21 cellular contexts compared by ENCODE assay signal in genomic region chr11:32704775-32705174, GRCh38.
A peak's percentile ranks its signal among the peaks of the same experiment; 100 is the strongest.
DNase-seq lines count a peak whose midpoint lies in the region; ATAC-seq, FAIRE-seq and TF ChIP-seq lines count a peak whose summit lies in the region.
"Had no signal": no experiment of that assay in that cellular context is flagged by ENCODE, and none has a peak within 500 bp of the region (broad histone marks: within the 10 kb centered on the region; RNA-seq: fewer than 3 reads in every experiment).

No MANE protein-coding gene starts in this region.

- H3K4me2 ChIP-seq in OCI-LY7 (ENCODE audit: low read length): no peak overlapping the region
- H3K4me2 ChIP-seq in K562 (ENCODE audit: insufficient read depth, low read length): no peak overlapping the region
- H3K4me2 ChIP-seq: KMS-11 had no signal

- FAIRE-seq in K562 (lab: Jason Lieb, UNC): no peak
- FAIRE-seq: A204.1, D721Med, G401.6, GM12892, GM18507 had no signal

- H3K4me3 ChIP-seq in OCI-LY7 (ENCODE audit: low read depth, low read length, poor library complexity, severe bottlenecking): no peak overlapping the region
- H3K4me3 ChIP-seq in K562: no peak overlapping the region
- H3K4me3 ChIP-seq in mucosa of descending colon: no peak overlapping the region

- DNase-seq in OCI-LY7 (ENCODE audit: low spot score) (peak; percentile 1), K562 (ENCODE audit: extremely low read depth in 1 of 4, low spot score in 3 of 4) (no peak), mucosa of descending colon (no peak), Calu3 (no peak), NCI-H2227 treated with DMSO at 0.1 percent for 48 hours (lab: John Stamatoyannopoulos, UW) (no peak)
- DNase-seq in stimulated activated effector memory CD8-positive, alpha-beta T cell treated with anti-CD3 and anti-CD28 coated beads, Interleukin-12 subunit alpha, Interleukin-12 subunit beta, amount 100 ng/mL, for 72 hours (ENCODE audit: low spot score in 2 of 2): no peak
- DNase-seq: ACHN; C1 segment of cervical spinal cord; CD4-positive, CD25-positive, alpha-beta regulatory T cell; CD8-positive, alpha-beta memory T cell; COR-L47; GOT3 had no signal

- H3K27ac ChIP-seq in OCI-LY7 (ENCODE audit: low read depth, low read length, poor library complexity, severe bottlenecking): no peak overlapping the region
- no peak overlapping the region for H3K27ac ChIP-seq in K562 (ENCODE audit: extremely low read depth, low read depth, low read length)
- H3K27ac ChIP-seq: KMS-11 had no signal

- WGBS in K562 (ENCODE audit: insufficient coverage, low coverage, missing lambda C conversion rate): 3% methylated on average over 5 of the region's 5 CpGs

- intact Hi-C loops in OCI-LY7 (cut with micrococcal nuclease; ENCODE audit: unreplicated experiment) (no loop called here), K562 (cut with micrococcal nuclease) (no loop called here), mucosa of descending colon (cut with DNase I, micrococcal nuclease) (no loop called here), Calu3 (cut with micrococcal nuclease; ENCODE audit: unreplicated experiment) (loop anchor here (5.0 to 10.0 kb wide), 2 partner anchors 117 to 380 kb away; no protein-coding TSS in a partner anchor)

- BruUV-seq in OCI-LY7 (replicated peaks; lab: Mats Ljungman, UMichigan) (no TSS peak), K562 (replicated peaks; lab: Mats Ljungman, UMichigan) (no TSS peak), Calu3 (replicated peaks; lab: Mats Ljungman, UMichigan) (no TSS peak)

- no peaks in the 10 kb centered on the region for H3K27me3 Mint-ChIP-seq in Calu3 (ENCODE audit: unreplicated experiment)

- CTCF ChIA-PET in OCI-LY7 (lab: Charles Lee; ENCODE audit: unreplicated experiment) (no interaction called here), K562 (lab: Yijun Ruan, JAX; ENCODE audit: low intra/inter-chr PET ratio) (no interaction called here), Calu3 (lab: Charles Lee) (no interaction called here)

- no peaks in the 10 kb centered on the region for H3K9me3 Mint-ChIP-seq in stimulated activated effector memory CD8-positive, alpha-beta T cell treated with anti-CD3 and anti-CD28 coated beads, Interleukin-12 subunit alpha, Interleukin-12 subunit beta, amount 100 ng/mL, for 72 hours
- H3K9me3 Mint-ChIP-seq in Calu3 (ENCODE audit: low read depth, unreplicated experiment): peaks cover 2% of the 10 kb centered on the region

- H3K4me1 ChIP-seq in OCI-LY7 (ENCODE audit: insufficient read depth, low read length, poor library complexity, severe bottlenecking): no peaks in the 10 kb centered on the region
- H3K4me1 ChIP-seq in K562 (replicated peaks in 1 of 2; ENCODE audit: control insufficient read depth in 2 of 2, insufficient read depth in 2 of 2, low read length in 2 of 2): peaks cover 0 to 4% of the 10 kb centered on the region in 2 experiments; a peak in 2 of 5 replicates
- H3K4me1 ChIP-seq in mucosa of descending colon (ENCODE audit: low read depth): no peaks in the 10 kb centered on the region
- H3K4me1 ChIP-seq: BE2C had no signal

- no peaks in the 10 kb centered on the region for H3K9me2 ChIP-seq in OCI-LY7 (ENCODE audit: insufficient read depth, low read length)

- no peaks in the 10 kb centered on the region for H3K36me3 Mint-ChIP-seq in stimulated activated effector memory CD8-positive, alpha-beta T cell treated with anti-CD3 and anti-CD28 coated beads, Interleukin-12 subunit alpha, Interleukin-12 subunit beta, amount 100 ng/mL, for 72 hours
- peaks cover 6% of the 10 kb centered on the region for H3K36me3 Mint-ChIP-seq in Calu3 (ENCODE audit: insufficient read depth, unreplicated experiment)
- H3K36me3 Mint-ChIP-seq: CD4-positive, CD25-positive, alpha-beta regulatory T cell; CD8-positive, alpha-beta memory T cell had no signal

- H2AFZ ChIP-seq in OCI-LY7 (ENCODE audit: low read length): no peak overlapping the region
- H2AFZ ChIP-seq in K562 (ENCODE audit: low read depth, low read length): no peak overlapping the region

- H3K9me1 ChIP-seq in K562 (ENCODE audit: control insufficient read depth, insufficient read depth, low read length): no peaks in the 10 kb centered on the region

- H3K9ac ChIP-seq in K562 (ENCODE audit: insufficient read depth in 1 of 2, low read depth in 2 of 2, low read length in 2 of 2): no peak overlapping the region
- H3K9ac ChIP-seq: KMS-11 had no signal

- no peaks in the 10 kb centered on the region for H3K36me3 ChIP-seq in OCI-LY7 (ENCODE audit: insufficient read depth, low read length)
- no peaks in the 10 kb centered on the region for H3K36me3 ChIP-seq in K562 (ENCODE audit: control insufficient read depth, insufficient read depth, low read length)
- H3K36me3 ChIP-seq in mucosa of descending colon (ENCODE audit: low read depth): no peaks in the 10 kb centered on the region
- H3K36me3 ChIP-seq: BE2C had no signal

- ATAC-seq in K562 (no peak), mucosa of descending colon (peak; percentile 48), HG02885 (IDR thresholded peaks at IDR 0.05; ENCODE audit: poor library complexity, unreplicated experiment) (no peak)
- ATAC-seq in stimulated activated effector memory CD8-positive, alpha-beta T cell treated with anti-CD3 and anti-CD28 coated beads, Interleukin-12 subunit alpha, Interleukin-12 subunit beta, amount 100 ng/mL, for 72 hours: peak; percentile 31

- in situ Hi-C loops in K562 (cut with MboI): no loop called here

- TF ChIP-seq RAD21 in K562 (CRISPR knock-in tag; conservative IDR thresholded peaks at IDR 0.05 in 1 of 2, IDR thresholded peaks at IDR 0.05 in 1 of 2): no peak

- no peak for TF ChIP-seq POLR2A in K562 (conservative IDR thresholded peaks at IDR 0.05)

- H3K9me3 ChIP-seq in OCI-LY7 (ENCODE audit: low read length) (peaks cover 8% of the 10 kb centered on the region), K562 (replicated peaks; ENCODE audit: control insufficient read depth, insufficient read depth, low read depth, low read length) (no peaks in the 10 kb centered on the region), mucosa of descending colon (no peaks in the 10 kb centered on the region)
- H3K9me3 ChIP-seq: BE2C had no signal

- TF ChIP-seq EP300 in K562 (IDR thresholded peaks at IDR 0.05; ENCODE audit: low read length): no peak

- no peak overlapping the region for H3K27ac Mint-ChIP-seq in stimulated activated effector memory CD8-positive, alpha-beta T cell treated with anti-CD3 and anti-CD28 coated beads, Interleukin-12 subunit alpha, Interleukin-12 subunit beta, amount 100 ng/mL, for 72 hours
- no peak overlapping the region for H3K27ac Mint-ChIP-seq in Calu3 (ENCODE audit: unreplicated experiment)
- H3K27ac Mint-ChIP-seq: CD8-positive, alpha-beta memory T cell; H9 had no signal

- H4K20me1 ChIP-seq in OCI-LY7 (ENCODE audit: insufficient read depth, low read length) (no peaks in the 10 kb centered on the region), K562 (replicated peaks; ENCODE audit: control insufficient read depth, insufficient read depth, low read length) (no peaks in the 10 kb centered on the region)

- H3K27me3 ChIP-seq in K562 (ENCODE audit: control insufficient read depth in 2 of 2, insufficient read depth in 2 of 2, low read length in 2 of 2): peaks cover 2 to 17% of the 10 kb centered on the region in 2 experiments; a peak in 3 of 5 replicates
- H3K27me3 ChIP-seq: BE2C had no signal

- H3K79me2 ChIP-seq in OCI-LY7 (ENCODE audit: insufficient read depth, low read depth, low read length): no peaks in the 10 kb centered on the region
- no peaks in the 10 kb centered on the region for H3K79me2 ChIP-seq in K562 (ENCODE audit: control insufficient read depth, insufficient read depth, low read length)

- POLR2A ChIA-PET in OCI-LY7 (lab: Charles Lee) (no interaction called here), K562 (lab: Yijun Ruan, JAX) (interaction anchor here (0.9 kb wide), 1 partner anchor 9 kb away, joined by 3 read pairs; no protein-coding TSS in a partner anchor)

- H3K4me3 Mint-ChIP-seq in stimulated activated effector memory CD8-positive, alpha-beta T cell treated with anti-CD3 and anti-CD28 coated beads, Interleukin-12 subunit alpha, Interleukin-12 subunit beta, amount 100 ng/mL, for 72 hours: no peak overlapping the region
- no peak overlapping the region for H3K4me3 Mint-ChIP-seq in Calu3 (ENCODE audit: low read depth, unreplicated experiment)
- H3K4me3 Mint-ChIP-seq: CD4-positive, CD25-positive, alpha-beta regulatory T cell; CD8-positive, alpha-beta memory T cell; H9 had no signal

- H3K4me1 Mint-ChIP-seq in stimulated activated effector memory CD8-positive, alpha-beta T cell treated with anti-CD3 and anti-CD28 coated beads, Interleukin-12 subunit alpha, Interleukin-12 subunit beta, amount 100 ng/mL, for 72 hours: no peaks in the 10 kb centered on the region
- peaks cover 37% of the 10 kb centered on the region for H3K4me1 Mint-ChIP-seq in Calu3 (ENCODE audit: low read depth, unreplicated experiment)
- H3K4me1 Mint-ChIP-seq: CD4-positive, CD25-positive, alpha-beta regulatory T cell; CD8-positive, alpha-beta memory T cell; H9 had no signal

- TF ChIP-seq CTCF in OCI-LY7 (conservative IDR thresholded peaks at IDR 0.05; ENCODE audit: low read length) (no peak), K562 (IDR thresholded peaks at IDR 0.05 in 2 of 3, conservative IDR thresholded peaks at IDR 0.05 in 1 of 3; ENCODE audit: insufficient read depth in 2 of 3, low read depth in 1 of 3, low read length in 3 of 3) (no peak), mucosa of descending colon (IDR thresholded peaks at IDR 0.05) (no peak), Calu3 (IDR thresholded peaks at IDR 0.05; ENCODE audit: unreplicated experiment) (no peak)

TF ChIP-seq in K562, 482 proteins besides CTCF, POLR2A, EP300 and RAD21:
- TF ChIP-seq ZFP36 (IDR thresholded peaks at IDR 0.05; ENCODE audit: low read depth, low read length, partially characterized antibody) (peak; percentile 8), TAF15 (IDR thresholded peaks at IDR 0.05; ENCODE audit: low read depth, low read length) (no peak), BACH1 (tag; IDR thresholded peaks at IDR 0.05) (no peak)
TF ChIP-seq in K562: peak in this region for 1.

Comparison
In these comparisons a context has a peak if more than half of its experiments do, and no peak if none do; other contexts are left out.
1. ATAC-seq: peak in mucosa of descending colon (single experiment) and stimulated activated effector memory CD8-positive, alpha-beta T cell treated with anti-CD3 and anti-CD28 coated beads, Interleukin-12 subunit alpha, Interleukin-12 subunit beta, amount 100 ng/mL, for 72 hours (single experiment); none in K562 (single experiment) and HG02885 (single experiment).